11 cellular contexts compared by ENCODE assay signal in the genomic region with DNA sequence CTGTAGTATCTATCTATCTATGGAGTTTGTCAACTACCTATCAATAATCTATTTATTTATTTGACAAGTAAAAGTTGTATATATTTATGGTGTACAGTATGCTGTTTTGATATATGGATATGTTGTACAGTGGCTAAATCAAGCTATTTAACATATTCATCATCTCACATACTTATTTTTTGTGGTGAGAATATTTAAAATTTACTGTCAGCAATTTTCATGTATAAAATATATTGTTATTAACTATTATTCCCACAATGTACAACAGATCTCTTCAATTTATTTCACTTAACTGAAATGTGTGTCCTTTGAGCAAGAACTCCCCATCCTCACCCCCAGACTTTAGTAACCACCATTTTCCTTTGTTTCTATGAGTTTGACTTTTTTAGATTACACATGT. TPM values are rescaled to one million over a fixed set of nuclear protein-coding genes. Genes with fewer than 3 reads are reported as not detected.
"Had no signal": no experiment of that assay in that cellular context is flagged by ENCODE, and none has a peak within 500 bp of the region (broad histone marks: within the 10 kb centered on the region; RNA-seq: fewer than 3 reads in every experiment).

No MANE protein-coding gene starts in this region.

- H3K4me2 ChIP-seq: GM23338 had no signal

- H3K9ac ChIP-seq: GM23248 had no signal

- H3K36me3 ChIP-seq: HAP-1 had no signal

- DNase-seq: GM23248, GOT3, H7, H9, HCEC 1CT, HFFc6 had no signal

- ATAC-seq: GM23338, HCT116 had no signal

- FAIRE-seq: H1 had no signal

- H3K4me3 ChIP-seq: GM23248, GM23338, HAP-1 had no signal

- H2AFZ ChIP-seq: GM23248, GM23338 had no signal

- H3K27ac ChIP-seq: GM23248 had no signal

RNA-seq across cellular contexts. Expression of gene AGR3, which starts 14.5 kb away (rescaled TPM):
- total RNA-seq: GM23248, GM23338, H1, H4, H7, H9, HFFc6 had no signal
- polyA plus RNA-seq: GM23248, GM23338, H1 had no signal
